In genomic region chr9:37156205-37156604, GRCh38 we compare ENCODE assay signal across 28 cellular contexts.
"Had no signal": no experiment of that assay in that cellular context is flagged by ENCODE, and none has a peak within 500 bp of the region (broad histone marks: within the 10 kb centered on the region; RNA-seq: fewer than 3 reads in every experiment).

No MANE protein-coding gene starts in this region.

- H3K9me3 ChIP-seq: ascending aorta, MG63 had no signal

- FAIRE-seq: TTC549 had no signal

- H3K4me1 ChIP-seq: ascending aorta had no signal

- H3K4me3 ChIP-seq: ascending aorta, cardiac muscle cell, MG63, PC-9 had no signal

- H3K27me3 ChIP-seq: ascending aorta, cardiac muscle cell, MG63 had no signal

- H3K4me2 ChIP-seq: PC-9 had no signal

- H3K36me3 ChIP-seq: cardiac muscle cell, MG63 had no signal

- DNase-seq: activated CD4-positive, alpha-beta T cell treated with anti-CD3 and anti-CD28 coated beads, Interleukin-2, amount 10 ng/mL, durations not matched to agents 24 days and 14 days; activated CD4-positive, alpha-beta T cell treated with anti-CD3 and anti-CD28 coated beads, Interleukin-2, amount 50 U/mL, for 4 hours; activated CD8-positive, alpha-beta T cell treated with anti-CD3 and anti-CD28 coated beads for 36 hours; activated effector memory CD4-positive, alpha-beta T cell treated with anti-CD3 and anti-CD28 coated beads, Interleukin-2, amount 50 U/mL, for 16 hours; activated naive CD4-positive, alpha-beta T cell; activated naive CD4-positive, alpha-beta T cell treated with anti-CD3 and anti-CD28 coated beads, Interleukin-2, amount 50 U/mL, for 16 hours; activated naive CD8-positive, alpha-beta T cell treated with anti-CD3 and anti-CD28 coated beads for 36 hours; activated T-cell treated with anti-CD3 and anti-CD28 coated beads, Interleukin-2, amount 50 U/mL, for 1 hour; amniotic stem cell; Kasumi-1; MG63; NCI-H1048; NCI-H1436 treated with DMSO at 0.1 percent for 48 hours; NCI-H1694 treated with DMSO at 0.1 percent for 48 hours; NCI-H2029; NCI-H2107; NCI-H2171; NCI-H2227 treated with DMSO at 0.1 percent for 48 hours; NCI-H446; NCI-H510A treated with DMSO at 0.1 percent for 48 hours; NCI-H526 treated with DMSO at 0.1 percent for 48 hours; NK-92 treated with Interleukin-12 subunit alpha and Interleukin-12 subunit beta, amount 100 ng/mL, for 24 hours; PC-9; Right ventricle myocardium superior; SW 1271 had no signal

- H2AFZ ChIP-seq: PC-9 had no signal

- ATAC-seq: activated CD8-positive, alpha-beta T cell treated with anti-CD3 and anti-CD28 coated beads for 36 hours had no signal

- H3K27ac ChIP-seq: ascending aorta, cardiac muscle cell, PC-9 had no signal
